ENCODE assay signal across 1 cellular context in genomic region chr6:15412767-15413166, GRCh38.
TF ChIP-seq lines count a peak whose summit lies in the region.

No MANE protein-coding gene starts in this region.

TF ChIP-seq in WTC11, 78 proteins besides CTCF, POLR2A, EP300 and RAD21 (continued from another document):
- TF ChIP-seq HMGXB4 (CRISPR knock-in tag; IDR thresholded peaks at IDR 0.05) (no peak), ZNF425 (CRISPR knock-in tag; conservative IDR thresholded peaks at IDR 0.05) (no peak), NFE2L1 (CRISPR knock-in tag; IDR thresholded peaks at IDR 0.05) (no peak), TCF7 (CRISPR knock-in tag; IDR thresholded peaks at IDR 0.05; ENCODE audit: low read depth) (no peak), MAX (CRISPR knock-in tag; IDR thresholded peaks at IDR 0.05) (no peak)
TF ChIP-seq in WTC11: peak in this region for 0.
